In the genomic region with DNA sequence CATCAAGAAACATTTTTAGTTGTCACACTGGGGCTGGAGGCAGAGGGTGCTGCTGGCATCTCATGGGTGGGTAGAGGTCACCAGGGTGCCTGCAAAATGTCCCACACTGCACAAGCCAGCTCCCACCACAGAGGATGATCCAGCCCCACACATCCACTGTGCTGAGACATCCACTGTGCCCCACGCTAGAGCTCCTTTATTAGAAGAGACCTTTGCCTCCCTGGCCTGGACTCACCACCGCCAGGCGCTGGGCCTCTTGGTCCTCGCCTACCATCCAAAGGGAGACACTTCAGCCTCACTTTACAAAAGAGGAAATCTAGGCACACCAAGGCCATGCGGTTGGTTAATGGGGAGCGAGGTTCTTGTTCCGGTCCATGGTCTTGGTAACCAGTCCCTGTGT, we compare ENCODE assay signal across 1 cellular context.
TF ChIP-seq lines count a peak whose summit lies in the region.

No MANE protein-coding gene starts in this region.

TF ChIP-seq in H1, 55 proteins besides CTCF, POLR2A, EP300 and RAD21:
- TF ChIP-seq CHD1 (IDR thresholded peaks at IDR 0.05; ENCODE audit: low read depth, low read length), result no peak
- TF ChIP-seq SIX5 (IDR thresholded peaks at IDR 0.05; ENCODE audit: low read depth, low read length), result no peak
- TF ChIP-seq CREB1 (IDR thresholded peaks at IDR 0.05), result no peak
- no peak for TF ChIP-seq YY1 (IDR thresholded peaks at IDR 0.05; ENCODE audit: low read depth, low read length)
- TF ChIP-seq JUN (IDR thresholded peaks at IDR 0.05; ENCODE audit: low read depth, low read length), result no peak
- no peak for TF ChIP-seq BRCA1 (IDR thresholded peaks at IDR 0.05; ENCODE audit: low read depth, low read length)
- TF ChIP-seq, protein P1, sequence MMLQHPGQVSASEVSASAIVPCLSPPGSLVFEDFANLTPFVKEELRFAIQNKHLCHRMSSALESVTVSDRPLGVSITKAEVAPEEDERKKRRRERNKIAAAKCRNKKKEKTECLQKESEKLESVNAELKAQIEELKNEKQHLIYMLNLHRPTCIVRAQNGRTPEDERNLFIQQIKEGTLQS (IDR thresholded peaks at IDR 0.05; ENCODE audit: insufficient read depth, low read depth, low read length), result no peak
- no peak for TF ChIP-seq SP4 (IDR thresholded peaks at IDR 0.05; ENCODE audit: low read length)
- no peak for TF ChIP-seq ZNF274 (IDR thresholded peaks at IDR 0.05; ENCODE audit: borderline replicate concordance, extremely low read depth, low read length)
